Comparison of ENCODE assay signal across 18 cellular contexts in genomic region chr15:51092480-51092879, GRCh38. TPM values are rescaled to one million over a fixed set of nuclear protein-coding genes. Genes with fewer than 3 reads are reported as not detected.
DNase-seq lines count a peak whose midpoint lies in the region; ATAC-seq and TF ChIP-seq lines count a peak whose summit lies in the region.
"Had no signal": no experiment of that assay in that cellular context is flagged by ENCODE, and none has a peak within 500 bp of the region (broad histone marks: within the 10 kb centered on the region; RNA-seq: fewer than 3 reads in every experiment).

No MANE protein-coding gene starts in this region.

- H3K27ac ChIP-seq in tibial artery: peak overlapping the region; percentile 91 to 95
- H3K27ac ChIP-seq: GM23248, KMS-11 had no signal

- peaks cover 0 to 79% (median 37%) of the 10 kb centered on the region in 4 donors for H3K4me1 ChIP-seq in tibial artery
- H3K4me1 ChIP-seq in HAP-1: no peaks in the 10 kb centered on the region

- peaks cover 13% of the 10 kb centered on the region for H3K4me1 Mint-ChIP-seq in chondrocyte (ENCODE audit: low read depth)

- intact Hi-C loops in tibial artery (cut with DNase I; ENCODE audit: low total_unique reads): no loop called here

- no peaks in the 10 kb centered on the region for H3K36me3 ChIP-seq in tibial artery
- no peaks in the 10 kb centered on the region for H3K36me3 ChIP-seq in HAP-1 (replicated peaks)
- H3K36me3 ChIP-seq: MG63 had no signal

- H3K4me3 ChIP-seq in tibial artery (peak overlapping the region; percentile 88 to 92), HAP-1 (no peak overlapping the region)
- H3K4me3 ChIP-seq: GM23248, MG63 had no signal

- peak overlapping the region; percentile 14 for H3K27ac Mint-ChIP-seq in chondrocyte (ENCODE audit: unreplicated experiment)
- H3K27ac Mint-ChIP-seq: CD4-positive, alpha-beta T cell had no signal

- peaks cover 9% of the 10 kb centered on the region for H3K27me3 Mint-ChIP-seq in chondrocyte (ENCODE audit: low read depth)

- ATAC-seq in HG02981 (IDR thresholded peaks at IDR 0.05; ENCODE audit: unreplicated experiment): no peak
- no peak for ATAC-seq in HG02588 (IDR thresholded peaks at IDR 0.05; ENCODE audit: unreplicated experiment)

- H3K27me3 ChIP-seq in tibial artery (no peaks in the 10 kb centered on the region), HAP-1 (ENCODE audit: low read depth) (peaks cover 57% of the 10 kb centered on the region)

- DNase-seq in Kasumi-1 (lab: John Stamatoyannopoulos, UW) (peak; percentile 5 to 34), chondrocyte (ENCODE audit: low spot score) (no peak), midbrain (lab: John Stamatoyannopoulos, UW) (peak; percentile 16), tibial artery (no peak), HAP-1 (ENCODE audit: low spot score in 2 of 2) (no peak), ecto neural progenitor cell (ENCODE audit: low spot score) (no peak)
- DNase-seq: Calu3; CD4-positive, alpha-beta T cell; DMS79; GM23248; MG63; NCI-H1417 treated with DMSO at 0.1 percent for 48 hours; NCI-H2029; NCI-H510A; SHP77 treated with DMSO at 0.1 percent for 48 hours had no signal

- no peak overlapping the region for H3K4me3 Mint-ChIP-seq in chondrocyte (ENCODE audit: unreplicated experiment)
- H3K4me3 Mint-ChIP-seq: CD4-positive, alpha-beta T cell had no signal

- H3K9me3 ChIP-seq in tibial artery (no peaks in the 10 kb centered on the region), HAP-1 (no peaks in the 10 kb centered on the region)
- H3K9me3 ChIP-seq: MG63 had no signal

- in situ Hi-C loops in HAP-1 (cut with MboI; ENCODE audit: low sequenced_read_pairs): no loop called here

- no peaks in the 10 kb centered on the region for H3K36me3 Mint-ChIP-seq in chondrocyte (ENCODE audit: low read depth)

- no peaks in the 10 kb centered on the region for H3K9me3 Mint-ChIP-seq in chondrocyte (ENCODE audit: low read depth)
- H3K9me3 Mint-ChIP-seq: CD4-positive, alpha-beta T cell had no signal

- no peak for TF ChIP-seq CTCF in chondrocyte (IDR thresholded peaks at IDR 0.05)
- TF ChIP-seq CTCF in tibial artery (IDR thresholded peaks at IDR 0.05): no peak

RNA-seq across cellular contexts. Expression of gene TNFAIP8L3, which starts 2.2 kb away (rescaled TPM):
- 4.6 to 6.1 TPM (median 5.4 TPM) in 3 replicates for total RNA-seq in chondrocyte
- total RNA-seq: Calu3; CD4-positive, alpha-beta T cell had no signal

Comparison
In these comparisons a context has a peak if more than half of its experiments do, and no peak if none do; other contexts are left out.
1. DNase-seq: peak in Kasumi-1 (2 of 2) and midbrain (single experiment); none in chondrocyte (single experiment), tibial artery (0 of 2), HAP-1 (0 of 2) and ecto neural progenitor cell (single experiment).